In genomic region chr20:8642247-8642646, GRCh38 we compare ENCODE assay signal across 29 cellular contexts.
"Had no signal": no experiment of that assay in that cellular context is flagged by ENCODE, and none has a peak within 500 bp of the region (broad histone marks: within the 10 kb centered on the region; RNA-seq: fewer than 3 reads in every experiment).

No MANE protein-coding gene starts in this region.

- ATAC-seq: activated CD8-positive, alpha-beta T cell treated with anti-CD3 and anti-CD28 coated beads for 36 hours; activated T-cell treated with anti-CD3 and anti-CD28 coated beads, Interleukin-2, amount 50 U/mL, for 72 hours; activated T-helper 17 cell treated with anti-CD3 and anti-CD28 coated beads, Interleukin-2, amount 50 U/mL, for 72 hours had no signal

- H3K27ac ChIP-seq: ascending aorta, KMS-11, PC-9 had no signal

- H3K36me3 Mint-ChIP-seq: activated naive CD4-positive, alpha-beta T cell treated with anti-CD3 and anti-CD28 coated beads, Interleukin-2, amount 50 U/mL, for 24 hours; activated naive CD8-positive, alpha-beta T cell treated with anti-CD3 and anti-CD28 coated beads, Interleukin-2, amount 10 ng/mL, durations not matched to agents 7 days and 5 days had no signal

- H3K9ac ChIP-seq: KMS-11 had no signal

- H3K4me2 ChIP-seq: KMS-11, PC-9 had no signal

- H3K4me1 Mint-ChIP-seq: activated CD4-positive, alpha-beta T cell treated with anti-CD3 and anti-CD28 coated beads, Interleukin-2, amount 10 ng/mL, durations not matched to agents 24 days and 14 days; activated naive CD4-positive, alpha-beta T cell treated with anti-CD3 and anti-CD28 coated beads, Interleukin-2, amount 50 U/mL, for 24 hours; activated naive CD8-positive, alpha-beta T cell treated with anti-CD3 and anti-CD28 coated beads, Interleukin-2, amount 10 ng/mL, durations not matched to agents 7 days and 5 days; activated T-helper 17 cell treated with anti-CD3 and anti-CD28 coated beads, Interleukin-2, amount 50 U/mL, for 72 hours had no signal

- H3K27me3 Mint-ChIP-seq: activated CD4-positive, alpha-beta T cell treated with anti-CD3 and anti-CD28 coated beads, Interleukin-2, amount 10 ng/mL, durations not matched to agents 24 days and 14 days; activated CD8-positive, alpha-beta T cell treated with anti-CD3 and anti-CD28 coated beads for 36 hours; activated naive CD4-positive, alpha-beta T cell treated with anti-CD3 and anti-CD28 coated beads, Interleukin-2, amount 50 U/mL, for 24 hours; activated naive CD8-positive, alpha-beta T cell treated with anti-CD3 and anti-CD28 coated beads, Interleukin-2, amount 10 ng/mL, durations not matched to agents 7 days and 5 days; activated T-helper 17 cell treated with anti-CD3 and anti-CD28 coated beads, Interleukin-2, amount 50 U/mL, for 72 hours had no signal

- H3K4me3 ChIP-seq: ascending aorta, PC-9 had no signal

- H2AFZ ChIP-seq: PC-9 had no signal

- H3K9me3 ChIP-seq: ascending aorta had no signal

- DNase-seq: activated CD4-positive, alpha-beta T cell treated with anti-CD3 and anti-CD28 coated beads, Interleukin-2, amount 10 ng/mL, durations not matched to agents 24 days and 14 days; activated CD4-positive, alpha-beta T cell treated with anti-CD3 and anti-CD28 coated beads, Interleukin-2, amount 50 U/mL, for 4 hours; activated CD8-positive, alpha-beta T cell treated with anti-CD3 and anti-CD28 coated beads for 36 hours; activated effector memory CD4-positive, alpha-beta T cell treated with anti-CD3 and anti-CD28 coated beads, Interleukin-2, amount 50 U/mL, for 16 hours; activated naive CD4-positive, alpha-beta T cell; activated naive CD8-positive, alpha-beta T cell treated with anti-CD3 and anti-CD28 coated beads, Interleukin-2, amount 10 ng/mL, durations not matched to agents 7 days and 5 days; activated T-cell treated with anti-CD3 and anti-CD28 coated beads, Interleukin-2, amount 50 U/mL, for 1 hour; activated T-cell treated with anti-CD3 and anti-CD28 coated beads, Interleukin-2, amount 50 U/mL, for 72 hours; amygdala; cerebellar nuclear complex; NCI-H1092 treated with DMSO at 0.1 percent for 48 hours; NCI-H1417; NCI-H146; NCI-H187; NCI-H2029 treated with DMSO at 0.1 percent for 48 hours; NCI-H2107; NCI-H2171; NCI-H510A; NCI-H526; NCI-H748 treated with DMSO at 0.1 percent for 48 hours; PC-9; Right ventricle myocardium superior; SW 1271; T1000 had no signal

- H3K27ac Mint-ChIP-seq: activated CD4-positive, alpha-beta T cell treated with anti-CD3 and anti-CD28 coated beads, Interleukin-2, amount 10 ng/mL, durations not matched to agents 24 days and 14 days; activated CD8-positive, alpha-beta T cell treated with anti-CD3 and anti-CD28 coated beads for 36 hours; activated naive CD4-positive, alpha-beta T cell treated with anti-CD3 and anti-CD28 coated beads, Interleukin-2, amount 50 U/mL, for 24 hours; activated naive CD8-positive, alpha-beta T cell treated with anti-CD3 and anti-CD28 coated beads, Interleukin-2, amount 10 ng/mL, durations not matched to agents 7 days and 5 days; activated T-cell treated with anti-CD3 and anti-CD28 coated beads, Interleukin-2, amount 50 U/mL, for 72 hours; activated T-helper 17 cell treated with anti-CD3 and anti-CD28 coated beads, Interleukin-2, amount 50 U/mL, for 72 hours had no signal

- H3K4me3 Mint-ChIP-seq: activated CD4-positive, alpha-beta T cell treated with anti-CD3 and anti-CD28 coated beads, Interleukin-2, amount 10 ng/mL, durations not matched to agents 24 days and 14 days; activated CD8-positive, alpha-beta T cell treated with anti-CD3 and anti-CD28 coated beads for 36 hours; activated naive CD4-positive, alpha-beta T cell treated with anti-CD3 and anti-CD28 coated beads, Interleukin-2, amount 50 U/mL, for 24 hours; activated naive CD8-positive, alpha-beta T cell treated with anti-CD3 and anti-CD28 coated beads, Interleukin-2, amount 10 ng/mL, durations not matched to agents 7 days and 5 days; activated T-cell treated with anti-CD3 and anti-CD28 coated beads, Interleukin-2, amount 50 U/mL, for 72 hours; activated T-helper 17 cell treated with anti-CD3 and anti-CD28 coated beads, Interleukin-2, amount 50 U/mL, for 72 hours had no signal

- FAIRE-seq: RCC 7860 had no signal

- H3K27me3 ChIP-seq: ascending aorta had no signal

- H3K4me1 ChIP-seq: ascending aorta had no signal

- H3K9me3 Mint-ChIP-seq: activated CD8-positive, alpha-beta T cell treated with anti-CD3 and anti-CD28 coated beads for 36 hours; activated T-helper 17 cell treated with anti-CD3 and anti-CD28 coated beads, Interleukin-2, amount 50 U/mL, for 72 hours had no signal

- H3K36me3 ChIP-seq: ascending aorta had no signal
